Comparison of ENCODE assay signal across 8 cellular contexts in the genomic region with DNA sequence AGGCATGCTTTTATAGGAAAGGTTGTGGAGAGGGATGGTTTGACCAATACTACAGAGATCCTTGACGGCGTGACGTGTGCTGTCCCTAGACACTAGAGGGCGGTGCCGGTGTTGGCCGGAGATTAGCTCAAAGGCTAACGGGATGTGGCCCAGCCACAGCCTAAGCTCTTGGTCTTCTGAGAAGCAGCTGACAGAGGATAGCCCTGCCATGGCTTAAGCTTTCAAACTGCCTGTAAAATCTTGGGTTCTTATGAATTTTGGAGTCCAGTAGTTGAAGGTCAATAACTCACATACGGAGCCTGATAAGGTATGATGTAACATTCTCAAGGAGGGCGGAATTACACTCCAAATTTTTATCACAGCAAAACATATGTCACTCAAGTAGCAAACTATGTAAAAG.
A peak's percentile ranks its signal among the peaks of the same experiment; 100 is the strongest.
DNase-seq lines count a peak whose midpoint lies in the region; ATAC-seq, FAIRE-seq and TF ChIP-seq lines count a peak whose summit lies in the region.

No MANE protein-coding gene starts in this region.

- TF ChIP-seq POLR2A in endothelial cell of umbilical vein (IDR thresholded peaks at IDR 0.05; ENCODE audit: low read depth, low read length): no peak

- H3K36me3 ChIP-seq in endothelial cell of umbilical vein (ENCODE audit: control insufficient read depth in 2 of 2, extremely low read depth in 1 of 2, insufficient read depth in 2 of 2, low read length in 2 of 2): no peaks in the 10 kb centered on the region

- DNase-seq in NCI-H446 (lab: John Stamatoyannopoulos, UW) (peak; percentile 2 to 60), NCI-H446 treated with DMSO at 0.1 percent for 48 hours (lab: John Stamatoyannopoulos, UW) (no peak), RCC 7860 (ENCODE audit: low spot score) (peak; percentile 39), endothelial cell of umbilical vein (ENCODE audit: low read depth, low spot score) (peak; percentile 33), myocyte (ENCODE audit: low read depth) (peak; percentile 43), frontal cortex (ENCODE audit: low spot score in 2 of 2) (no peak)

- intact Hi-C loops in endothelial cell of umbilical vein (cut with micrococcal nuclease): loop anchor here (2.0 kb wide), 1 partner anchor 391 kb away; no protein-coding TSS in a partner anchor

- no peak overlapping the region for H2AFZ ChIP-seq in endothelial cell of umbilical vein (ENCODE audit: low read depth, low read length)

- H3K27me3 ChIP-seq in endothelial cell of umbilical vein (ENCODE audit: control insufficient read depth in 2 of 2, insufficient read depth in 2 of 2, low read length in 2 of 2): no peaks in the 10 kb centered on the region

- POLR2A ChIA-PET in endothelial cell of umbilical vein (lab: Charles Lee): no interaction called here

- no peaks in the 10 kb centered on the region for H3K9me3 ChIP-seq in endothelial cell of umbilical vein (replicated peaks; ENCODE audit: control insufficient read depth, insufficient read depth, low read length)

- H3K4me2 ChIP-seq in endothelial cell of umbilical vein (ENCODE audit: insufficient read depth, low read length): no peak overlapping the region

- CTCF ChIA-PET in endothelial cell of umbilical vein (lab: Charles Lee): interaction anchor here (0.7 to 2.4 kb wide), 5 partner anchors 296 to 394 kb away, joined by 3 to 15 read pairs (median 6); no protein-coding TSS in a partner anchor

- no TSS peak for BruUV-seq in endothelial cell of umbilical vein (replicated peaks; lab: Mats Ljungman, UMichigan)

- ATAC-seq in GM21367 (IDR thresholded peaks at IDR 0.05; ENCODE audit: unreplicated experiment): peak; percentile 99
- ATAC-seq in HG03460 (IDR thresholded peaks at IDR 0.05; ENCODE audit: unreplicated experiment): peak; percentile 98

- H3K9me1 ChIP-seq in endothelial cell of umbilical vein (replicated peaks; ENCODE audit: control insufficient read depth, extremely low read depth, insufficient read depth, low read length): no peaks in the 10 kb centered on the region

- H3K4me3 ChIP-seq in endothelial cell of umbilical vein (replicated peaks in 1 of 3; ENCODE audit: insufficient read depth in 1 of 3, low read depth in 1 of 3, low read length in 3 of 3): no peak overlapping the region

- H4K20me1 ChIP-seq in endothelial cell of umbilical vein (replicated peaks; ENCODE audit: control insufficient read depth, extremely low read depth, insufficient read depth, low read length): no peaks in the 10 kb centered on the region

- H3K27ac ChIP-seq in endothelial cell of umbilical vein (ENCODE audit: insufficient read depth, low read depth, low read length): no peak overlapping the region

- FAIRE-seq in RCC 7860 (lab: Jason Lieb, UNC) (no peak), endothelial cell of umbilical vein (lab: Jason Lieb, UNC) (no peak), frontal cortex (lab: Jason Lieb, UNC) (no peak)

- H3K79me2 ChIP-seq in endothelial cell of umbilical vein (ENCODE audit: control insufficient read depth, insufficient read depth, low read length): no peaks in the 10 kb centered on the region

- TF ChIP-seq CTCF in endothelial cell of umbilical vein (IDR thresholded peaks at IDR 0.05; ENCODE audit: extremely low read depth in 1 of 2, insufficient read depth in 1 of 2, low read depth in 1 of 2, low read length in 2 of 2): peak; percentile 42 to 57

- no peaks in the 10 kb centered on the region for H3K4me1 ChIP-seq in endothelial cell of umbilical vein (ENCODE audit: control insufficient read depth, extremely low read depth, insufficient read depth, low read length)

- no peak overlapping the region for H3K9ac ChIP-seq in endothelial cell of umbilical vein (replicated peaks; ENCODE audit: extremely low read depth, insufficient read depth, low read length)

- dilution Hi-C loops in endothelial cell of umbilical vein (cut with MboI; ENCODE audit: extremely low pct_ligation_motif_present, low sequenced_read_pairs): no loop called here

TF ChIP-seq in endothelial cell of umbilical vein, 7 proteins besides CTCF, POLR2A, EP300 and RAD21:
- TF ChIP-seq MYC (IDR thresholded peaks at IDR 0.05; ENCODE audit: low read depth, low read length) (no peak), POLR2AphosphoS5 (IDR thresholded peaks at IDR 0.05; ENCODE audit: insufficient read depth, low read depth, low read length) (no peak), FOS (IDR thresholded peaks at IDR 0.05; ENCODE audit: borderline replicate concordance, insufficient read depth, low read length) (no peak), GATA2 (IDR thresholded peaks at IDR 0.05; ENCODE audit: insufficient read depth, insufficient read length, low read depth, low read length) (no peak), EZH2 (IDR thresholded peaks at IDR 0.05; ENCODE audit: borderline replicate concordance, low read depth, low read length, severe bottlenecking) (no peak), JUN (IDR thresholded peaks at IDR 0.05; ENCODE audit: borderline replicate concordance, insufficient read depth, insufficient read length, low read depth) (no peak)
- TF ChIP-seq, protein P1, sequence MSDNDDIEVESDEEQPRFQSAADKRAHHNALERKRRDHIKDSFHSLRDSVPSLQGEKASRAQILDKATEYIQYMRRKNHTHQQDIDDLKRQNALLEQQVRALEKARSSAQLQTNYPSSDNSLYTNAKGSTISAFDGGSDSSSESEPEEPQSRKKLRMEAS (IDR thresholded peaks at IDR 0.05; ENCODE audit: insufficient read depth, insufficient read length): no peak

Comparison
In these comparisons a context has a peak if more than half of its experiments do, and no peak if none do; other contexts are left out.
1. DNase-seq: peak in NCI-H446 (2 of 2), RCC 7860 (single experiment), endothelial cell of umbilical vein (single experiment) and myocyte (single experiment); none in NCI-H446 treated with DMSO at 0.1 percent for 48 hours (single experiment) and frontal cortex (0 of 2).